In the genomic region with DNA sequence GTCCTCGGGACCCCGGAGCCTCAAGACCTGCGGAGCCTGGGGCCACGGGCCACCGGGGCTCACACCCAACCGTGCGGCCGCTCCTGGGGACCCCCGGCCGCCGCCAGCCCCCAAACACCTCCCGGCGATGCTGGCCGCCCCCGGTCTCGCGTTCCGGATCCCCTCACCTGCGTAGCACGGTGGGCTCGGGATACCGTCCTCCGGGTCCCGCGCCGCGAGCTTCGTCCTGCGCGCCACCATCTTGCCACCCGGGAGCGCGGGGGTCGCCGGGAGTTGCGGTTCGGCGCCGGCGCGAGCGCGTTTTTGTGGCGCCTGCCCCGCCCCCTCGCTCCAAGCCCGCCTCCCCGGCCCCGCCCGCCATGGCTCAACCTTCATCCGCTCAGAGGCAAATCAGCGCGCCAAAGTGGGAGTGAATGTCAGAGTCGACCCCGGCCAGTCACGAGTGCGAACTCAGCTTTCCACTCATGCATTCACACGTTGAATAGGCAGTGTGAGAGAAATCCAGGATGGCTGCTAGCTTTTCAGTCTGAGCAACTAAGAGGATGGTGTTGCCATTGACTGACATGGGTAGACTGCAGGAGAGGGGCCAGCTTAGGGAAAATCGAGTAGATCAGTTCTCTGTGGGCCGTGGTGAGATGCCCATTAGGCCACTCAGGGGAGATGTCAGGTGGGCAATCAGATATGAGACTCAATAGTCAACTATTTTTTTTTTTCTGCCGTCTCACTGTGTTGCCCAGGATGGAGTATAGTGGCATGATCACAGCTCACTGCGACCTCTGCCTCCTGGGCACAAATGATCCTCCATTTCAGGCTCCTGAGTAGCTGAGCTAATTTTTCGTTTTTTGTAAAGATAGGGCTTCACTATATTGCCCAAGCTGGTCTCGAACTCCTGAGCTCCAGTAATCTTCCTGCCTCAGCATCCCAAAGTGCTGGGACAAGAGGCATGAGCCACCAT, we compare ENCODE assay signal across 8 cellular contexts. TPM values are rescaled to one million over a fixed set of nuclear protein-coding genes. Genes with fewer than 3 reads are reported as not detected.
DNase-seq lines count a peak whose midpoint lies in the region; ATAC-seq and TF ChIP-seq lines count a peak whose summit lies in the region.

No MANE protein-coding gene starts in this region.

- peak overlapping the region in 1 of 2 donors; percentile 33 for H3K27ac ChIP-seq in coronary artery

- DNase-seq in GM03348 (ENCODE audit: low spot score) (peak; percentile 93), NCI-H2227 treated with DMSO at 0.1 percent for 48 hours (lab: John Stamatoyannopoulos, UW) (peak; percentile 41), coronary artery (ENCODE audit: low spot score) (no peak), left lobe of liver (ENCODE audit: low spot score) (peak; percentile 71)
- peak; percentile 83 to 86 for DNase-seq in activated CD4-positive, alpha-beta T cell treated with anti-CD3 and anti-CD28 coated beads for 4 hours
- peak; percentile 85 for DNase-seq in stimulated activated CD4-positive, alpha-beta T cell treated with anti-CD3 and anti-CD28 coated beads, Interleukin-1b, Interleukin-23, amount 100 ng/mL, for 48 hours

- ATAC-seq in HG02840 (IDR thresholded peaks at IDR 0.05; ENCODE audit: low FRiP score, unreplicated experiment) (peak; percentile 55), left lobe of liver (peak; percentile 92), GM18861 (IDR thresholded peaks at IDR 0.05; ENCODE audit: unreplicated experiment) (no peak)

- TF ChIP-seq CTCF in coronary artery (IDR thresholded peaks at IDR 0.05): no peak

- peak overlapping the region; percentile 80 for H3K4me3 ChIP-seq in coronary artery

RNA-seq across cellular contexts. Expression of a gene that starts 28.3 kb away (rescaled TPM):
- total RNA-seq in left lobe of liver: 0.60 TPM

RNA-seq across cellular contexts. Expression of a gene that starts 32.6 kb away (rescaled TPM):
- total RNA-seq in left lobe of liver: 20.8 TPM

RNA-seq across cellular contexts. Expression of a gene that starts 58.4 kb away (rescaled TPM):
- total RNA-seq in left lobe of liver: 0.75 TPM
